Comparison of ENCODE assay signal across 11 cellular contexts in the genomic region with DNA sequence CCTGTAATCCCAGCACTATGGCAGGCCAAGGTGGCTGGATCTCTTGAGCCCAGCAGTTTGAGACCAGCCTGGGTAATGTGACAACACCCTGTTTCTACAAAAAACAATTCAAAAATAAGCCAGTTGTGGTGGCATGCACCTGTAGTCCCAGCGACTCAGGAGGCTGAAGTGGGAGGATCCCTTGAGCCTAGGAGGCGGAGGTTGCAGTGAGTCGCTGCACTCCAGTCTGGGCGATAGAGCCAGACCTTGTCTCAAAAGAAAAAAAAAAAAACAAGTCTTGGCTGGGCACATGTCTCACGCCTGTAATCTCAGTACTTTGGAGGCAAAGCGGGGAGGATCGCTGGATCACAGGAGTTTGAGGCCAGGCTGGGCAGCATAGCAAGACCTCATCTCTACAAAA.
DNase-seq lines count a peak whose midpoint lies in the region; ATAC-seq and TF ChIP-seq lines count a peak whose summit lies in the region.
"Had no signal": no experiment of that assay in that cellular context is flagged by ENCODE, and none has a peak within 500 bp of the region (broad histone marks: within the 10 kb centered on the region; RNA-seq: fewer than 3 reads in every experiment).

No MANE protein-coding gene starts in this region.

- no peak for TF ChIP-seq CTCF in WTC11 (IDR thresholded peaks at IDR 0.05)
- TF ChIP-seq CTCF in transverse colon (IDR thresholded peaks at IDR 0.05) = no peak
- no peak for TF ChIP-seq CTCF in left lung (IDR thresholded peaks at IDR 0.05)

- CTCF ChIA-PET in WTC11 (lab: Charles Lee) = no interaction called here

- 73 to 75% methylated on average over 3 to 7 of the region's 7 CpGs for WGBS in transverse colon (ENCODE audit: low coverage in 1 of 2), 2 donors

- in situ Hi-C loops in transverse colon (cut with MboI; ENCODE audit: low pct_ligation_motif_present in 1 of 4, low pct_unique_long_range_greater_than_20kb in 1 of 4, low sequenced_read_pairs in 3 of 4) = loop anchor here in 1 of 4 donors (10.0 kb wide), 1 partner anchor 702 kb away; no protein-coding TSS in a partner anchor

- POLR2A ChIA-PET in WTC11 (lab: Charles Lee) = no interaction called here

- peak overlapping the region in 2 of 4 donors; percentile 40 to 54 for H3K4me3 ChIP-seq in transverse colon
- peak overlapping the region in 1 of 2 donors; percentile 43 for H3K4me3 ChIP-seq in left lung
- H3K4me3 ChIP-seq: SJSA1 had no signal

- H3K9me3 Mint-ChIP-seq in WTC11 = no peaks in the 10 kb centered on the region

- H3K27me3 Mint-ChIP-seq in WTC11 (ENCODE audit: low read depth) = peaks cover 19% of the 10 kb centered on the region

- H3K36me3 ChIP-seq in transverse colon (no peaks in the 10 kb centered on the region), left lung (no peaks in the 10 kb centered on the region)
- H3K36me3 ChIP-seq: SJSA1 had no signal

- TF ChIP-seq EP300 in transverse colon (IDR thresholded peaks at IDR 0.05; ENCODE audit: low read depth) = no peak

- no peak overlapping the region for H3K27ac Mint-ChIP-seq in WTC11

- no peaks in the 10 kb centered on the region for H3K9me3 ChIP-seq in transverse colon
- no peaks in the 10 kb centered on the region for H3K9me3 ChIP-seq in left lung
- H3K9me3 ChIP-seq: SJSA1 had no signal

- TF ChIP-seq POLR2A in transverse colon (IDR thresholded peaks at IDR 0.05) = no peak

- intact Hi-C loops in left colon (cut with DNase I, micrococcal nuclease) (no loop called here), transverse colon (cut with DNase I; ENCODE audit: low total_unique reads) (no loop called here), left lung (cut with DNase I) (no loop called here)

- no peaks in the 10 kb centered on the region for H3K36me3 Mint-ChIP-seq in WTC11

- peak; percentile 12 for DNase-seq in stimulated activated CD4-positive, alpha-beta T cell treated with anti-CD3 and anti-CD28 coated beads, Interleukin-15, amount 100 ng/mL, for 24 hours
- DNase-seq in stimulated activated CD4-positive, alpha-beta T cell treated with anti-CD3 and anti-CD28 coated beads, Interleukin-4, amount 100 ng/mL, for 24 hours = no peak
- DNase-seq in WTC11 (ENCODE audit: low spot score) (no peak), left colon (no peak), transverse colon (no peak), left lung (no peak)
- DNase-seq: DMS153, NCI-H187 treated with DMSO at 0.1 percent for 48 hours had no signal

- H3K4me3 Mint-ChIP-seq in WTC11 = peak overlapping the region; percentile 44

- peaks cover 0 to 10% (median 2%) of the 10 kb centered on the region in 4 donors for H3K4me1 ChIP-seq in transverse colon
- H3K4me1 ChIP-seq in left lung = peaks cover 0 to 10% of the 10 kb centered on the region in 2 donors
- H3K4me1 ChIP-seq: SJSA1 had no signal

- H3K27me3 ChIP-seq in transverse colon (peaks cover 17% of the 10 kb centered on the region), left lung (peaks cover 0 to 18% of the 10 kb centered on the region in 2 donors)

- ATAC-seq in WTC11 = no peak; the same call in 1 of the 2 replicates
- ATAC-seq in left colon = peak; percentile 33
- no peak for ATAC-seq in left lung
- no peak for ATAC-seq in HG02678 (IDR thresholded peaks at IDR 0.05; ENCODE audit: unreplicated experiment)
- ATAC-seq in HG03196 (IDR thresholded peaks at IDR 0.05; ENCODE audit: unreplicated experiment) = no peak

- H3K4me1 Mint-ChIP-seq in WTC11 = no peaks in the 10 kb centered on the region; the same call in 1 of the 2 replicates

- peak overlapping the region; percentile 74 to 84 (median 80) for H3K27ac ChIP-seq in transverse colon
- H3K27ac ChIP-seq in left lung = peak overlapping the region in 1 of 2 donors; percentile 89
- H3K27ac ChIP-seq: SJSA1 had no signal

TF ChIP-seq in WTC11, 78 proteins besides CTCF, POLR2A, EP300 and RAD21:
- TF ChIP-seq, protein P1, sequence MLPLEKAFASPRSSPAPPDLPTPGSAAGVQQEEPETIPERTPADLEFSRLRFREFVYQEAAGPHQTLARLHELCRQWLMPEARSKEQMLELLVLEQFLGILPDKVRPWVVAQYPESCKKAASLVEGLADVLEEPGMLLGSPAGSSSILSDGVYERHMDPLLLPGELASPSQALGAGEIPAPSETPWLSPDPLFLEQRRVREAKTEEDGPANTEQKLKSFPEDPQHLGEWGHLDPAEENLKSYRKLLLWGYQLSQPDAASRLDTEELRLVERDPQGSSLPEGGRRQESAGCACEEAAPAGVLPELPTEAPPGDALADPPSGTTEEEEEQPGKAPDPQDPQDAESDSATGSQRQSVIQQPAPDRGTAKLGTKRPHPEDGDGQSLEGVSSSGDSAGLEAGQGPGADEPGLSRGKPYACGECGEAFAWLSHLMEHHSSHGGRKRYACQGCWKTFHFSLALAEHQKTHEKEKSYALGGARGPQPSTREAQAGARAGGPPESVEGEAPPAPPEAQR (CRISPR knock-in tag; IDR thresholded peaks at IDR 0.05) = no peak
- TF ChIP-seq ZNF121 (CRISPR knock-in tag; IDR thresholded peaks at IDR 0.05) = peak; percentile 19; the same call in 1 of the 2 replicates
